In genomic region chr2:69893684-69894481, GRCh38 we compare ENCODE assay signal across 8 cellular contexts. TPM values are rescaled to one million over a fixed set of nuclear protein-coding genes. Genes with fewer than 3 reads are reported as not detected.
DNase-seq lines count a peak whose midpoint lies in the region; ATAC-seq, FAIRE-seq and TF ChIP-seq lines count a peak whose summit lies in the region.

Gene SNRNP27, plus strand, starts transcription at chr2:69893956. Its CDS starts 29 bp downstream, at chr2:69893985.

- FAIRE-seq in GM12891 (lab: Jason Lieb, UNC), result peak; percentile 56

- H3K36me3 Mint-ChIP-seq in central memory CD8-positive, alpha-beta T cell (ENCODE audit: insufficient read depth), result peaks cover 41% of the 10 kb centered on the region

- TF ChIP-seq POLR2A in GM12891 (IDR thresholded peaks at IDR 0.05; ENCODE audit: low read depth, low read length), result peak; percentile 66

- peak; percentile 70 for ATAC-seq in HG03045 (IDR thresholded peaks at IDR 0.05; ENCODE audit: unreplicated experiment)
- peak; percentile 87 for ATAC-seq in central memory CD8-positive, alpha-beta T cell (replicated peaks; ENCODE audit: extremely low read depth, poor library complexity, severe bottlenecking)
- ATAC-seq in GM19324 (IDR thresholded peaks at IDR 0.05; ENCODE audit: low FRiP score, unreplicated experiment), result no peak

- DNase-seq in GM12891 (ENCODE audit: insufficient read length, low spot score), result peak; percentile 61
- DNase-seq in NCI-H460 (ENCODE audit: extremely low read depth, low read depth), result peak; percentile 69
- DNase-seq in activated CD4-positive, CD25-positive, alpha-beta regulatory T cell treated with anti-CD3 and anti-CD28 coated beads, Interleukin-2, amount 50 U/mL, for 72 hours, result peak; percentile 77
- DNase-seq in central memory CD8-positive, alpha-beta T cell (ENCODE audit: low spot score in 2 of 2), result peak; percentile 73 to 76
- peak; percentile 81 for DNase-seq in iris pigment epithelial cell (ENCODE audit: low read depth)
- DNase-seq in stimulated activated CD4-positive, alpha-beta T cell treated with anti-CD3 and anti-CD28 coated beads, Interleukin-12 subunit alpha, Interleukin-12 subunit beta, amount 100 ng/mL, for 24 hours (ENCODE audit: low read depth in 2 of 2), result peak; percentile 74 to 77

- no peaks in the 10 kb centered on the region for H3K9me3 Mint-ChIP-seq in central memory CD8-positive, alpha-beta T cell

- peaks cover 40% of the 10 kb centered on the region for H3K4me1 Mint-ChIP-seq in central memory CD8-positive, alpha-beta T cell

- H3K27me3 Mint-ChIP-seq in central memory CD8-positive, alpha-beta T cell, result no peaks in the 10 kb centered on the region

- H3K27ac Mint-ChIP-seq in central memory CD8-positive, alpha-beta T cell (ENCODE audit: low read depth), result peak within 1 kb of the TSS; percentile 99

- H3K4me3 Mint-ChIP-seq in central memory CD8-positive, alpha-beta T cell, result peak within 1 kb of the TSS; percentile 99

TF ChIP-seq in GM12891, 5 proteins besides CTCF, POLR2A, EP300 and RAD21:
- TF ChIP-seq POU2F2 (IDR thresholded peaks at IDR 0.05; ENCODE audit: low read depth, low read length) (0 out of 2 replicates have a peak, but pooled peaks have one; percentile 29), POLR2AphosphoS5 (IDR thresholded peaks at IDR 0.05; ENCODE audit: low read depth, low read length) (peak; percentile 74), PAX5 (IDR thresholded peaks at IDR 0.05; ENCODE audit: insufficient read depth, low read length, severe bottlenecking) (no peak), TAF1 (IDR thresholded peaks at IDR 0.05; ENCODE audit: low read depth, low read length) (peak; percentile 100), SPI1 (IDR thresholded peaks at IDR 0.05; ENCODE audit: low read depth, low read length) (no peak)
TF ChIP-seq in GM12891: peak in this region for 3.

RNA-seq across cellular contexts. Expression of gene SNRNP27, which starts in this region (rescaled TPM):
- polyA plus RNA-seq in GM12891 (2012; ENCODE audit: low read depth, missing spikeins), result 29.7 TPM
- total RNA-seq in NCI-H460 (2014; rRNA removed; shearing (Covaris generic)), result 73.0 and 73.7 TPM in 2 replicates
- polyA plus RNA-seq in NCI-H460 (2014; cell fraction: nucleus; rRNA removed), result 39.7 and 48.5 TPM in 2 replicates
